ENCODE assay signal across 9 cellular contexts in genomic region chr1:8706995-8707396, GRCh38.
DNase-seq lines count a peak whose midpoint lies in the region; ATAC-seq and TF ChIP-seq lines count a peak whose summit lies in the region.
"Had no signal": no experiment of that assay in that cellular context is flagged by ENCODE, and none has a peak within 500 bp of the region (broad histone marks: within the 10 kb centered on the region; RNA-seq: fewer than 3 reads in every experiment).

No MANE protein-coding gene starts in this region.

- no peaks in the 10 kb centered on the region for H3K27me3 Mint-ChIP-seq in T-helper 2 cell treated with Interferon-gamma antibody and Interleukin-4, amounts not matched to agents 5 μg/mL and 100 μg/mL, for 36 hours (ENCODE audit: low read depth)
- H3K27me3 Mint-ChIP-seq in activated T-helper 17 cell treated with anti-CD3 and anti-CD28 coated beads, Interleukin-2, amount 50 U/mL, for 72 hours, result peaks cover 25% of the 10 kb centered on the region

- peaks cover 4% of the 10 kb centered on the region for H3K9me3 Mint-ChIP-seq in T-helper 2 cell treated with Interferon-gamma antibody and Interleukin-4, amounts not matched to agents 5 μg/mL and 100 μg/mL, for 36 hours
- H3K9me3 Mint-ChIP-seq in activated T-helper 17 cell treated with anti-CD3 and anti-CD28 coated beads, Interleukin-2, amount 50 U/mL, for 72 hours, result no peaks in the 10 kb centered on the region

- in situ Hi-C loops in transverse colon (cut with MboI; ENCODE audit: low pct_ligation_motif_present in 1 of 4, low pct_unique_long_range_greater_than_20kb in 1 of 4, low sequenced_read_pairs in 3 of 4), result no loop called here

- H3K36me3 ChIP-seq in heart left ventricle, result no peaks in the 10 kb centered on the region
- no peaks in the 10 kb centered on the region for H3K36me3 ChIP-seq in heart right ventricle
- no peaks in the 10 kb centered on the region for H3K36me3 ChIP-seq in transverse colon

- DNase-seq in heart left ventricle, result no peak
- DNase-seq in heart right ventricle, result no peak
- DNase-seq in NCI-H748 treated with DMSO at 0.1 percent for 48 hours (lab: John Stamatoyannopoulos, UW), result peak; percentile 93
- peak; percentile 18 for DNase-seq in glomerular visceral epithelial cell (ENCODE audit: extremely low spot score)
- DNase-seq in transverse colon, result no peak
- DNase-seq in activated naive CD4-positive, alpha-beta T cell (lab: John Stamatoyannopoulos, UW), result no peak
- no peak for DNase-seq in T-helper 2 cell treated with Interferon-gamma antibody and Interleukin-4, amounts not matched to agents 5 μg/mL and 100 μg/mL, for 36 hours (ENCODE audit: low spot score)
- DNase-seq: PC-3 had no signal

- H3K27me3 ChIP-seq in heart left ventricle (no peaks in the 10 kb centered on the region), heart right ventricle (no peaks in the 10 kb centered on the region), transverse colon (no peaks in the 10 kb centered on the region)

- H3K9me3 ChIP-seq in heart left ventricle, result no peaks in the 10 kb centered on the region
- no peaks in the 10 kb centered on the region for H3K9me3 ChIP-seq in heart right ventricle
- no peaks in the 10 kb centered on the region for H3K9me3 ChIP-seq in transverse colon

- TF ChIP-seq CTCF in heart left ventricle (IDR thresholded peaks at IDR 0.05) (no peak), heart right ventricle (IDR thresholded peaks at IDR 0.05) (no peak), transverse colon (IDR thresholded peaks at IDR 0.05) (no peak)

- TF ChIP-seq POLR2A in heart left ventricle (IDR thresholded peaks at IDR 0.05), result no peak
- TF ChIP-seq POLR2A in transverse colon (IDR thresholded peaks at IDR 0.05), result no peak

- peaks cover 10% of the 10 kb centered on the region for H3K36me3 Mint-ChIP-seq in T-helper 2 cell treated with Interferon-gamma antibody and Interleukin-4, amounts not matched to agents 5 μg/mL and 100 μg/mL, for 36 hours (ENCODE audit: low read depth)
- H3K36me3 Mint-ChIP-seq in activated T-helper 17 cell treated with anti-CD3 and anti-CD28 coated beads, Interleukin-2, amount 50 U/mL, for 72 hours (ENCODE audit: low read depth), result no peaks in the 10 kb centered on the region

- H3K4me1 Mint-ChIP-seq in T-helper 2 cell treated with Interferon-gamma antibody and Interleukin-4, amounts not matched to agents 5 μg/mL and 100 μg/mL, for 36 hours (ENCODE audit: low read depth), result peaks cover 34% of the 10 kb centered on the region
- H3K4me1 Mint-ChIP-seq in activated T-helper 17 cell treated with anti-CD3 and anti-CD28 coated beads, Interleukin-2, amount 50 U/mL, for 72 hours, result peaks cover 12% of the 10 kb centered on the region

- H3K4me3 Mint-ChIP-seq in T-helper 2 cell treated with Interferon-gamma antibody and Interleukin-4, amounts not matched to agents 5 μg/mL and 100 μg/mL, for 36 hours, result no peak overlapping the region
- no peak overlapping the region for H3K4me3 Mint-ChIP-seq in activated T-helper 17 cell treated with anti-CD3 and anti-CD28 coated beads, Interleukin-2, amount 50 U/mL, for 72 hours

- intact Hi-C loops in heart left ventricle (cut with DNase I) (loop anchor here in 2 of 10 donors (10.0 kb wide), 1 partner anchor 282 kb away; no protein-coding TSS in a partner anchor), heart right ventricle (cut with DNase I) (loop anchor here in 3 of 10 donors (10.0 kb wide), 3 partner anchors 282 to 682 kb away; partner anchors contain the start of gene ERRFI1 (in 1 of the 3)), transverse colon (cut with DNase I; ENCODE audit: low total_unique reads) (no loop called here)

- WGBS in heart left ventricle, 4 donors, result 21 to 29% (median 24%) methylated on average over 3 of the region's 3 CpGs
- WGBS in heart right ventricle, 2 donors, result 14 to 28% methylated on average over 3 of the region's 3 CpGs
- WGBS in transverse colon (ENCODE audit: low coverage in 1 of 2), 2 donors, result 60 to 66% methylated on average over 3 of the region's 3 CpGs

- peaks cover 0 to 43% (median 25%) of the 10 kb centered on the region in 12 donors for H3K4me1 ChIP-seq in heart left ventricle
- peaks cover 4 to 48% (median 29%) of the 10 kb centered on the region in 9 donors for H3K4me1 ChIP-seq in heart right ventricle
- H3K4me1 ChIP-seq in transverse colon, result peaks cover 3 to 52% (median 21%) of the 10 kb centered on the region in 4 donors

- H3K4me3 ChIP-seq in heart left ventricle, result no peak overlapping the region
- no peak overlapping the region for H3K4me3 ChIP-seq in heart right ventricle
- H3K4me3 ChIP-seq in transverse colon, result no peak overlapping the region

- no peak overlapping the region for H3K27ac Mint-ChIP-seq in T-helper 2 cell treated with Interferon-gamma antibody and Interleukin-4, amounts not matched to agents 5 μg/mL and 100 μg/mL, for 36 hours
- H3K27ac Mint-ChIP-seq in activated T-helper 17 cell treated with anti-CD3 and anti-CD28 coated beads, Interleukin-2, amount 50 U/mL, for 72 hours, result no peak overlapping the region

- no peak for TF ChIP-seq EP300 in transverse colon (IDR thresholded peaks at IDR 0.05; ENCODE audit: low read depth)

- ATAC-seq in heart left ventricle (no peak), heart right ventricle (no peak)
- no peak for ATAC-seq in activated T-helper 17 cell treated with anti-CD3 and anti-CD28 coated beads, Interleukin-2, amount 50 U/mL, for 72 hours (replicated peaks)
- ATAC-seq: PC-3 had no signal

- H3K27ac ChIP-seq in heart left ventricle, result peak overlapping the region in 7 of 12 donors; percentile 1 to 66 (median 53)
- peak overlapping the region in 5 of 10 donors; percentile 42 to 51 (median 48) for H3K27ac ChIP-seq in heart right ventricle
- H3K27ac ChIP-seq in transverse colon, result peak overlapping the region in 3 of 4 donors; percentile 7 to 35 (median 16)

Comparison
In these comparisons a context has a peak if more than half of its experiments do, and no peak if none do; other contexts are left out.
1. DNase-seq: peak in NCI-H748 treated with DMSO at 0.1 percent for 48 hours (single experiment) and glomerular visceral epithelial cell (single experiment); none in heart left ventricle (0 of 5), heart right ventricle (0 of 2), transverse colon (single experiment), activated naive CD4-positive, alpha-beta T cell (0 of 4) and T-helper 2 cell treated with Interferon-gamma antibody and Interleukin-4, amounts not matched to agents 5 μg/mL and 100 μg/mL, for 36 hours (single experiment).